Comparison of ENCODE assay signal across 23 cellular contexts in genomic region chr7:123230603-123231002, GRCh38. TPM values are rescaled to one million over a fixed set of nuclear protein-coding genes. Genes with fewer than 3 reads are reported as not detected.
"Had no signal": no experiment of that assay in that cellular context is flagged by ENCODE, and none has a peak within 500 bp of the region (broad histone marks: within the 10 kb centered on the region; RNA-seq: fewer than 3 reads in every experiment).

No MANE protein-coding gene starts in this region.

- H3K36me3 ChIP-seq: brain microvascular endothelial cell, cardiac muscle cell had no signal

- H3K27ac ChIP-seq: brain microvascular endothelial cell, cardiac muscle cell, SK-N-MC, VCaP had no signal

- DNase-seq: activated CD4-positive, alpha-beta memory T cell treated with anti-CD3 and anti-CD28 coated beads for 36 hours; activated CD4-positive, alpha-beta T cell treated with anti-CD3 and anti-CD28 coated beads, Interleukin-2, amount 10 ng/mL, durations not matched to agents 7 days and 5 days; activated CD4-positive, CD25-positive, alpha-beta regulatory T cell; activated gamma-delta T cell treated with Interleukin-2 at 50 U/mL for 16 hours; activated naive CD4-positive, alpha-beta T cell treated with anti-CD3 and anti-CD28 coated beads, Interleukin-2, amount 10 ng/mL, durations not matched to agents 7 days and 5 days; activated naive CD8-positive, alpha-beta T cell treated with anti-CD3 and anti-CD28 coated beads for 36 hours; activated T-cell treated with anti-CD3 and anti-CD28 coated beads for 4 hours; activated T-cell treated with anti-CD3 and anti-CD28 coated beads, Interleukin-2, amount 50 U/mL, for 48 hours; brain microvascular endothelial cell; Karpas-422; NCI-H1105 treated with DMSO at 0.1 percent for 48 hours; NCI-H146; NCI-H187 treated with DMSO at 0.1 percent for 48 hours; NCI-H2081 treated with DMSO at 0.1 percent for 48 hours; NCI-H446; T-helper 1 cell had no signal

- H3K27me3 ChIP-seq: brain microvascular endothelial cell, cardiac muscle cell had no signal

- H3K4me3 ChIP-seq: cardiac muscle cell, SK-N-MC had no signal

RNA-seq across cellular contexts. Expression of gene SLC13A1, which starts 30.8 kb away (rescaled TPM):
- total RNA-seq: activated CD4-positive, alpha-beta memory T cell treated with anti-CD3 and anti-CD28 coated beads for 36 hours; activated CD4-positive, alpha-beta T cell treated with anti-CD3 and anti-CD28 coated beads, Interleukin-2, amount 10 ng/mL, durations not matched to agents 7 days and 5 days; activated CD8-positive, alpha-beta memory T cell treated with anti-CD3 and anti-CD28 coated beads for 36 hours; activated naive CD8-positive, alpha-beta T cell treated with anti-CD3 and anti-CD28 coated beads for 36 hours; activated T-helper 2 cell treated with anti-CD3 and anti-CD28 coated beads, Interferon-gamma antibody, Interleukin-2, Interleukin-4, amounts not matched to agents 10 μg/mL and 5 μg/mL and 100 μg/mL, durations not matched to agents 14 hours and 24 hours and 36 hours; cardiac muscle cell; OCI-LY7; RPMI7951 had no signal
- polyA plus RNA-seq: cardiac muscle cell had no signal
